8 cellular contexts compared by ENCODE assay signal in the genomic region with DNA sequence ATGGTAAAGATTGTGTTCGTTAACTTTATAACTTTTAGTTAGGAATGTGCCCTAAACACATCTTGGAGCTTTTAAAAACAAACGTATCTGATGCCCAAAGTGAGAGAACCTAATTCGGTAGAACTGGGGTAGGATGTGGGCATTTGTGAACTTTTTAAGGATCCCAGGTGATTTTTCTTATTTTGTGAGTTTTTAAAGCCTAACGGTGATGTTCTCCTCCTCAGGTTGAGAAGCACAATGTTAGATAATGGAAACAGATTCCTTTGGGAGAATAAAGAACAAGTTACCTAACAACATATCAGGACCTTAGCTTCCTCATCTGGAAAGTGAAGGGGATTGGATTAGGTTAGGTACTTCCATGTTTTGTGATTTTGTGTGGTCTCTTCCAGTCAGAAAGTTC. TPM values are rescaled to one million over a fixed set of nuclear protein-coding genes. Genes with fewer than 3 reads are reported as not detected.
A peak's percentile ranks its signal among the peaks of the same experiment; 100 is the strongest.
DNase-seq lines count a peak whose midpoint lies in the region; ATAC-seq and TF ChIP-seq lines count a peak whose summit lies in the region.

No MANE protein-coding gene starts in this region.

- H3K79me1 ChIP-seq in mesendoderm (ENCODE audit: low read length): peaks cover 9% of the 10 kb centered on the region

- ATAC-seq in Right ventricle myocardium inferior (no peak), upper lobe of right lung (no peak), HG02571 (IDR thresholded peaks at IDR 0.05; ENCODE audit: unreplicated experiment) (no peak), HG03045 (IDR thresholded peaks at IDR 0.05; ENCODE audit: unreplicated experiment) (no peak)

- H4K8ac ChIP-seq in mesendoderm (ENCODE audit: low read depth, low read length): no peak overlapping the region

- H3K27me3 ChIP-seq in cardiac muscle cell (no peaks in the 10 kb centered on the region), mesendoderm (ENCODE audit: insufficient read depth, low read length, poor library complexity) (no peaks in the 10 kb centered on the region), upper lobe of right lung (no peaks in the 10 kb centered on the region)

- H3K79me2 ChIP-seq in mesendoderm (ENCODE audit: control insufficient read depth, insufficient read depth, low read length): peaks cover 27% of the 10 kb centered on the region

- H3K18ac ChIP-seq in mesendoderm (ENCODE audit: low read length): no peak overlapping the region

- no peaks in the 10 kb centered on the region for H3K9me3 ChIP-seq in cardiac muscle cell (ENCODE audit: low read depth)
- H3K9me3 ChIP-seq in upper lobe of right lung: no peaks in the 10 kb centered on the region

- no peak overlapping the region for H2BK5ac ChIP-seq in mesendoderm (ENCODE audit: low read length)

- TF ChIP-seq CTCF in cardiac muscle cell (IDR thresholded peaks at IDR 0.05; ENCODE audit: low read depth, low read length) (no peak), cardiac fibroblast (IDR thresholded peaks at IDR 0.05; ENCODE audit: low read depth, low read length) (no peak), upper lobe of right lung (IDR thresholded peaks at IDR 0.05) (no peak)

- H3K4me2 ChIP-seq in mesendoderm (ENCODE audit: low read length): peak overlapping the region; percentile 32

- H2BK120ac ChIP-seq in mesendoderm (ENCODE audit: low read depth, low read length): no peak overlapping the region

- H3K27ac ChIP-seq in cardiac muscle cell: no peak overlapping the region
- H3K27ac ChIP-seq in mesendoderm (ENCODE audit: low read depth, low read length): no peak overlapping the region
- peak overlapping the region; percentile 91 for H3K27ac ChIP-seq in upper lobe of right lung

- H3K4me3 ChIP-seq in cardiac muscle cell (peak overlapping the region; percentile 66), cardiac fibroblast (replicated peaks in 1 of 2; ENCODE audit: low read depth in 2 of 2, low read length in 2 of 2) (peak overlapping the region; percentile 97 to 100), mesendoderm (ENCODE audit: low read length) (peak overlapping the region; percentile 83), upper lobe of right lung (peak overlapping the region; percentile 93)

- H3K4ac ChIP-seq in mesendoderm (ENCODE audit: low read depth, low read length): no peak overlapping the region

- H3K4me1 ChIP-seq in cardiac muscle cell (ENCODE audit: low read depth) (peaks cover 7% of the 10 kb centered on the region), mesendoderm (ENCODE audit: control insufficient read depth, low read depth, low read length) (no peaks in the 10 kb centered on the region), upper lobe of right lung (peaks cover 24% of the 10 kb centered on the region)

- DNase-seq in cardiac muscle cell (ENCODE audit: low read depth in 1 of 2, low spot score in 1 of 2) (no peak), Right ventricle myocardium inferior (ENCODE audit: missing footprints) (no peak), cardiac fibroblast (ENCODE audit: low read depth in 2 of 2) (no peak), mesendoderm (no peak), upper lobe of right lung (no peak)
- DNase-seq in activated CD4-positive, CD25-positive, alpha-beta regulatory T cell (lab: John Stamatoyannopoulos, UW): no peak

- H3K9ac ChIP-seq in mesendoderm (ENCODE audit: low read length): peak overlapping the region; percentile 85

- H2BK15ac ChIP-seq in mesendoderm (replicated peaks; ENCODE audit: low read depth): no peak overlapping the region

- intact Hi-C loops in Right ventricle myocardium inferior (cut with DNase I) (no loop called here), upper lobe of right lung (cut with DNase I) (no loop called here)

- no CpG with 5 or more reads among the region's 4 CpGs for WGBS in mesendoderm (ENCODE audit: extremely low coverage, insufficient coverage, low lambda C conversion rate)

- no peak overlapping the region for H2AK5ac ChIP-seq in mesendoderm (ENCODE audit: low read length)

- peak overlapping the region; percentile 95 for H3K56ac ChIP-seq in mesendoderm (ENCODE audit: low read length)

- peaks cover 16% of the 10 kb centered on the region for H3K36me3 ChIP-seq in cardiac muscle cell
- H3K36me3 ChIP-seq in mesendoderm (ENCODE audit: control insufficient read depth, insufficient read depth, low read length): no peaks in the 10 kb centered on the region
- H3K36me3 ChIP-seq in upper lobe of right lung: peaks cover 46% of the 10 kb centered on the region

- H4K5ac ChIP-seq in mesendoderm (ENCODE audit: low read length): no peak overlapping the region

- H3K23ac ChIP-seq in mesendoderm (ENCODE audit: low read length): no peak overlapping the region

RNA-seq across cellular contexts. Expression of gene SAP30BP, which starts 0.7 kb away (rescaled TPM):
- 40.1 and 50.8 TPM in 2 replicates for total RNA-seq in cardiac muscle cell
- 106 and 134 TPM in 2 replicates for polyA plus RNA-seq in cardiac muscle cell
- 47.4 TPM for total RNA-seq in Right ventricle myocardium inferior
- 68.5 TPM for polyA plus RNA-seq in mesendoderm (2013, experiment 1 of 2)
- polyA plus RNA-seq in mesendoderm (2013, experiment 2 of 2): 69.7 TPM
- total RNA-seq in upper lobe of right lung: 71.4 TPM

RNA-seq across cellular contexts. Expression of gene RECQL5, which starts 0.9 kb away (rescaled TPM):
- 21.0 and 43.1 TPM in 2 replicates for total RNA-seq in cardiac muscle cell
- polyA plus RNA-seq in cardiac muscle cell: 28.6 and 47.4 TPM in 2 replicates
- total RNA-seq in Right ventricle myocardium inferior: 15.9 TPM
- polyA plus RNA-seq in mesendoderm (2013, experiment 1 of 2): 12.6 TPM
- polyA plus RNA-seq in mesendoderm (2013, experiment 2 of 2): 11.4 TPM
- total RNA-seq in upper lobe of right lung: 43.1 TPM

RNA-seq across cellular contexts. Expression of gene SMIM5, which starts 34.6 kb away (rescaled TPM):
- total RNA-seq in cardiac muscle cell (0.11 and 0.89 TPM in 2 replicates), Right ventricle myocardium inferior (11.4 TPM), upper lobe of right lung (0.84 TPM)
- polyA plus RNA-seq in cardiac muscle cell: 0.42 and 0.60 TPM in 2 replicates
- polyA plus RNA-seq in mesendoderm (2013, experiment 1 of 2): not detected
- 0.03 TPM for polyA plus RNA-seq in mesendoderm (2013, experiment 2 of 2)

RNA-seq across cellular contexts. Expression of gene ITGB4, which starts 53.4 kb away (rescaled TPM):
- total RNA-seq in cardiac muscle cell: 0.09 and 0.21 TPM in 2 replicates
- 0.40 and 1.6 TPM in 2 replicates for polyA plus RNA-seq in cardiac muscle cell
- total RNA-seq in Right ventricle myocardium inferior: 7.5 TPM
- 1.0 TPM for polyA plus RNA-seq in mesendoderm (2013, experiment 1 of 2)
- polyA plus RNA-seq in mesendoderm (2013, experiment 2 of 2): 1.4 TPM
- total RNA-seq in upper lobe of right lung: 82.2 TPM
